17 cellular contexts compared by ENCODE assay signal in the genomic region with DNA sequence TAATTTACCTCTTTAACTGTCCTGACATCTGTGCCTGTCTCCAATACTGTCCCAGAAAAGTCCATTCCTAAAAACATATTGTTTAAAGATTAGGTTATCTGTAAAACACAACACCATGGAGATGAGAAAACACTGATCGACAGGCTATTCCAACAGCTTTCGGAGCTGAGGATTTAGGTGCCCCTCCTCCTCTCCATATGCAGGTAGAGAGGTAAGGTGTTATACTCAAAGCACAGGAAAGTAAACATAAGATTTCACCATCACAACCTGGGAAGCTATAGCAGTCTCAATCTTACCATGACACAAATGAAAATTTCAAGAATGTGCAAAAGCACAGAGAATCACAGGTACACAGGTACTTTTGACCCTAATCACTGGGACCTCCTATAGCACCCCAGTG.
"Had no signal": no experiment of that assay in that cellular context is flagged by ENCODE, and none has a peak within 500 bp of the region (broad histone marks: within the 10 kb centered on the region; RNA-seq: fewer than 3 reads in every experiment).

No MANE protein-coding gene starts in this region.

- DNase-seq: cerebellar nuclear complex; effector memory CD8-positive, alpha-beta T cell; erythroblast; foreskin melanocyte; heart left ventricle; hypothalamus; kidney glomerular epithelial cell; left ventricle myocardium superior; mammary epithelial cell; naive thymus-derived CD4-positive, alpha-beta T cell; nephron progenitor cell; stimulated activated CD4-positive, alpha-beta T cell treated with anti-CD3 and anti-CD28 coated beads, Interleukin-2, amount 100 ng/mL, for 48 hours; stimulated activated naive CD4-positive, alpha-beta T cell treated with Interleukin-2 at 50 U/mL for 16 hours had no signal

- H3K9me3 ChIP-seq: heart left ventricle had no signal

- H3K4me3 ChIP-seq: cardiac muscle cell, heart left ventricle, smooth muscle cell had no signal

- H3K36me3 ChIP-seq: cardiac muscle cell had no signal

- H3K27ac Mint-ChIP-seq: dendritic cell treated with granulocyte-macrophage colony-stimulating factor and Interleukin-4, amounts not matched to agents 40 ng/mL and 50 ng/mL, for 4 days; effector memory CD8-positive, alpha-beta T cell; naive thymus-derived CD4-positive, alpha-beta T cell; nephron progenitor cell had no signal

- H3K9me3 Mint-ChIP-seq: dendritic cell treated with granulocyte-macrophage colony-stimulating factor and Interleukin-4, amounts not matched to agents 40 ng/mL and 50 ng/mL, for 4 days had no signal

- H3K27me3 ChIP-seq: cardiac muscle cell, heart left ventricle had no signal

- H3K4me1 ChIP-seq: parathyroid adenoma had no signal

- H3K4me3 Mint-ChIP-seq: dendritic cell treated with granulocyte-macrophage colony-stimulating factor and Interleukin-4, amounts not matched to agents 40 ng/mL and 50 ng/mL, for 4 days; effector memory CD8-positive, alpha-beta T cell; naive thymus-derived CD4-positive, alpha-beta T cell; nephron progenitor cell had no signal

- H3K4me1 Mint-ChIP-seq: naive thymus-derived CD4-positive, alpha-beta T cell had no signal

- H3K27me3 Mint-ChIP-seq: dendritic cell treated with granulocyte-macrophage colony-stimulating factor and Interleukin-4, amounts not matched to agents 40 ng/mL and 50 ng/mL, for 4 days; effector memory CD8-positive, alpha-beta T cell had no signal

- ATAC-seq: effector memory CD8-positive, alpha-beta T cell; heart left ventricle; left ventricle myocardium superior; naive thymus-derived CD4-positive, alpha-beta T cell had no signal

- H3K36me3 Mint-ChIP-seq: naive thymus-derived CD4-positive, alpha-beta T cell had no signal

- H3K27ac ChIP-seq: cardiac muscle cell, parathyroid adenoma had no signal
